ENCODE assay signal across 18 cellular contexts in genomic region chr1:236765831-236766230, GRCh38. TPM values are rescaled to one million over a fixed set of nuclear protein-coding genes. Genes with fewer than 3 reads are reported as not detected.
DNase-seq lines count a peak whose midpoint lies in the region; ATAC-seq and TF ChIP-seq lines count a peak whose summit lies in the region.
"Had no signal": no experiment of that assay in that cellular context is flagged by ENCODE, and none has a peak within 500 bp of the region (broad histone marks: within the 10 kb centered on the region; RNA-seq: fewer than 3 reads in every experiment).

No MANE protein-coding gene starts in this region.

- H2AFZ ChIP-seq in parathyroid adenoma = peak overlapping the region; percentile 17

- H3K4me3 ChIP-seq in SK-N-MC (no peak overlapping the region), parathyroid adenoma (ENCODE audit: low read depth, low read length) (no peak overlapping the region), Peyer's patch (no peak overlapping the region)
- H3K4me3 ChIP-seq in naive thymus-derived CD4-positive, alpha-beta T cell (ENCODE audit: low read length) = no peak overlapping the region
- H3K4me3 ChIP-seq: BLaER1, HAP-1 had no signal

- TF ChIP-seq POLR2A in Peyer's patch (IDR thresholded peaks at IDR 0.05) = no peak

- H3K79me2 ChIP-seq in parathyroid adenoma = no peaks in the 10 kb centered on the region

- H3K9me3 ChIP-seq in SK-N-MC (ENCODE audit: low read depth, low read length) (no peaks in the 10 kb centered on the region), parathyroid adenoma (ENCODE audit: control insufficient read depth, low read length) (no peaks in the 10 kb centered on the region), Peyer's patch (no peaks in the 10 kb centered on the region)
- no peaks in the 10 kb centered on the region for H3K9me3 ChIP-seq in naive thymus-derived CD4-positive, alpha-beta T cell (ENCODE audit: control insufficient read depth in 2 of 3, low read length in 3 of 3)
- H3K9me3 ChIP-seq: BLaER1, Caco-2, HAP-1 had no signal

- H3K36me3 ChIP-seq in SK-N-MC (ENCODE audit: insufficient read depth, low read length) (peaks cover 46% of the 10 kb centered on the region), parathyroid adenoma (ENCODE audit: control insufficient read depth, insufficient read depth, low read length) (no peaks in the 10 kb centered on the region), Peyer's patch (no peaks in the 10 kb centered on the region)
- H3K36me3 ChIP-seq in naive thymus-derived CD4-positive, alpha-beta T cell (ENCODE audit: control insufficient read depth in 2 of 3, insufficient read depth in 3 of 3, low read length in 3 of 3) = no peaks in the 10 kb centered on the region
- H3K36me3 ChIP-seq: BLaER1, HAP-1 had no signal

- peak overlapping the region; percentile 49; the same call in 1 of the 2 replicates for H3K27ac ChIP-seq in SK-N-MC
- H3K27ac ChIP-seq in parathyroid adenoma = no peak overlapping the region
- no peak overlapping the region for H3K27ac ChIP-seq in naive thymus-derived CD4-positive, alpha-beta T cell (ENCODE audit: low read depth, low read length)
- H3K27ac ChIP-seq in Peyer's patch = no peak overlapping the region
- H3K27ac ChIP-seq: 22Rv1, BLaER1, C4-2B had no signal

- H3K4me2 ChIP-seq in parathyroid adenoma (ENCODE audit: low read length) = no peak overlapping the region
- H3K4me2 ChIP-seq: BLaER1 had no signal

- peak overlapping the region; percentile 31 for H3K27ac Mint-ChIP-seq in activated naive CD4-positive, alpha-beta T cell treated with anti-CD3 and anti-CD28 coated beads, Interleukin-2, amount 50 U/mL, for 24 hours
- H3K27ac Mint-ChIP-seq in activated naive CD4-positive, alpha-beta T cell treated with anti-CD3 and anti-CD28 coated beads, Interleukin-2, amount 10 ng/mL, durations not matched to agents 7 days and 5 days = no peak overlapping the region
- no peak overlapping the region for H3K27ac Mint-ChIP-seq in naive thymus-derived CD4-positive, alpha-beta T cell
- H3K27ac Mint-ChIP-seq: B cell; CD4-positive, CD25-positive, alpha-beta regulatory T cell; CD8-positive, alpha-beta T cell; HFFc6 had no signal

- DNase-seq in activated naive CD4-positive, alpha-beta T cell treated with anti-CD3 and anti-CD28 coated beads, Interleukin-2, amount 10 ng/mL, durations not matched to agents 7 days and 5 days = no peak
- no peak for DNase-seq in SK-N-MC (ENCODE audit: low read depth, low spot score)
- DNase-seq in naive thymus-derived CD4-positive, alpha-beta T cell = no peak
- no peak for DNase-seq in Peyer's patch
- DNase-seq: Caco-2; CD4-positive, CD25-positive, alpha-beta regulatory T cell; CD8-positive, alpha-beta T cell; DMS153; DND-41; GOT3; HFFc6 had no signal

- H3K36me3 Mint-ChIP-seq in activated naive CD4-positive, alpha-beta T cell treated with anti-CD3 and anti-CD28 coated beads, Interleukin-2, amount 50 U/mL, for 24 hours = no peaks in the 10 kb centered on the region
- H3K36me3 Mint-ChIP-seq in activated naive CD4-positive, alpha-beta T cell treated with anti-CD3 and anti-CD28 coated beads, Interleukin-2, amount 10 ng/mL, durations not matched to agents 7 days and 5 days = no peaks in the 10 kb centered on the region
- no peaks in the 10 kb centered on the region for H3K36me3 Mint-ChIP-seq in naive thymus-derived CD4-positive, alpha-beta T cell
- H3K36me3 Mint-ChIP-seq: CD4-positive, CD25-positive, alpha-beta regulatory T cell; CD8-positive, alpha-beta T cell had no signal

- no peaks in the 10 kb centered on the region for H3K4me1 Mint-ChIP-seq in activated naive CD4-positive, alpha-beta T cell treated with anti-CD3 and anti-CD28 coated beads, Interleukin-2, amount 50 U/mL, for 24 hours
- H3K4me1 Mint-ChIP-seq in activated naive CD4-positive, alpha-beta T cell treated with anti-CD3 and anti-CD28 coated beads, Interleukin-2, amount 10 ng/mL, durations not matched to agents 7 days and 5 days = no peaks in the 10 kb centered on the region
- no peaks in the 10 kb centered on the region for H3K4me1 Mint-ChIP-seq in naive thymus-derived CD4-positive, alpha-beta T cell
- H3K4me1 Mint-ChIP-seq: B cell; CD4-positive, CD25-positive, alpha-beta regulatory T cell had no signal

- no peak for ATAC-seq in naive thymus-derived CD4-positive, alpha-beta T cell
- ATAC-seq: CD8-positive, alpha-beta T cell had no signal

- intact Hi-C loops in naive thymus-derived CD4-positive, alpha-beta T cell (cut with micrococcal nuclease) = no loop called here

- H3K27me3 ChIP-seq in parathyroid adenoma (ENCODE audit: control insufficient read depth, insufficient read depth, low read length) = no peaks in the 10 kb centered on the region
- no peaks in the 10 kb centered on the region for H3K27me3 ChIP-seq in naive thymus-derived CD4-positive, alpha-beta T cell (ENCODE audit: control insufficient read depth in 2 of 2, insufficient read depth in 2 of 2, low read length in 2 of 2)
- no peaks in the 10 kb centered on the region for H3K27me3 ChIP-seq in Peyer's patch
- H3K27me3 ChIP-seq: BLaER1 had no signal

- CTCF ChIA-PET in activated naive CD4-positive, alpha-beta T cell treated with anti-CD3 and anti-CD28 coated beads, Interleukin-2, amount 10 ng/mL, durations not matched to agents 7 days and 5 days (lab: Charles Lee) = no interaction called here
- CTCF ChIA-PET in naive thymus-derived CD4-positive, alpha-beta T cell (lab: Charles Lee) = no interaction called here

- H3K4me1 ChIP-seq in parathyroid adenoma (no peaks in the 10 kb centered on the region), Peyer's patch (no peaks in the 10 kb centered on the region)
- H3K4me1 ChIP-seq in naive thymus-derived CD4-positive, alpha-beta T cell (ENCODE audit: control insufficient read depth in 2 of 2, insufficient read depth in 2 of 2, low read length in 2 of 2) = no peaks in the 10 kb centered on the region
- H3K4me1 ChIP-seq: HAP-1 had no signal

- H3K9me3 Mint-ChIP-seq in activated naive CD4-positive, alpha-beta T cell treated with anti-CD3 and anti-CD28 coated beads, Interleukin-2, amount 50 U/mL, for 24 hours = no peaks in the 10 kb centered on the region
- no peaks in the 10 kb centered on the region for H3K9me3 Mint-ChIP-seq in activated naive CD4-positive, alpha-beta T cell treated with anti-CD3 and anti-CD28 coated beads, Interleukin-2, amount 10 ng/mL, durations not matched to agents 7 days and 5 days
- no peaks in the 10 kb centered on the region for H3K9me3 Mint-ChIP-seq in naive thymus-derived CD4-positive, alpha-beta T cell
- H3K9me3 Mint-ChIP-seq: CD4-positive, CD25-positive, alpha-beta regulatory T cell; CD8-positive, alpha-beta T cell; HFFc6 had no signal

- no peak overlapping the region for H3K4me3 Mint-ChIP-seq in activated naive CD4-positive, alpha-beta T cell treated with anti-CD3 and anti-CD28 coated beads, Interleukin-2, amount 50 U/mL, for 24 hours
- no peak overlapping the region for H3K4me3 Mint-ChIP-seq in activated naive CD4-positive, alpha-beta T cell treated with anti-CD3 and anti-CD28 coated beads, Interleukin-2, amount 10 ng/mL, durations not matched to agents 7 days and 5 days
- H3K4me3 Mint-ChIP-seq in naive thymus-derived CD4-positive, alpha-beta T cell = no peak overlapping the region
- H3K4me3 Mint-ChIP-seq: B cell; CD4-positive, CD25-positive, alpha-beta regulatory T cell; CD8-positive, alpha-beta T cell; HFFc6 had no signal

- H3K9ac ChIP-seq in SK-N-MC (ENCODE audit: insufficient read length) (no peak overlapping the region), parathyroid adenoma (no peak overlapping the region)
- H3K9ac ChIP-seq: BLaER1 had no signal

- peaks cover 5% of the 10 kb centered on the region for H3K27me3 Mint-ChIP-seq in activated naive CD4-positive, alpha-beta T cell treated with anti-CD3 and anti-CD28 coated beads, Interleukin-2, amount 50 U/mL, for 24 hours
- H3K27me3 Mint-ChIP-seq in activated naive CD4-positive, alpha-beta T cell treated with anti-CD3 and anti-CD28 coated beads, Interleukin-2, amount 10 ng/mL, durations not matched to agents 7 days and 5 days = peaks cover 29% of the 10 kb centered on the region
- H3K27me3 Mint-ChIP-seq in naive thymus-derived CD4-positive, alpha-beta T cell = peaks cover 14 to 29% (median 25%) of the 10 kb centered on the region in 5 donors

- TF ChIP-seq CTCF in parathyroid adenoma (IDR thresholded peaks at IDR 0.05) (no peak), Peyer's patch (IDR thresholded peaks at IDR 0.05) (no peak)

- POLR2A ChIA-PET in naive thymus-derived CD4-positive, alpha-beta T cell (lab: Charles Lee) = no interaction called here

RNA-seq across cellular contexts. Expression of gene MTR, which starts 29.3 kb away (rescaled TPM):
- total RNA-seq in naive thymus-derived CD4-positive, alpha-beta T cell = 10 to 100 TPM; 42.9 to 78.8 (median 49.4) TPM
- polyA plus RNA-seq in naive thymus-derived CD4-positive, alpha-beta T cell = 10 to 100 TPM; 19.8 to 23.0 TPM
- total RNA-seq in Peyer's patch = 10 to 100 TPM in 3 of 4 donors, 1 to 10 TPM in 1; 9.6 to 33.0 (median 24.8) TPM
